Comparison of ENCODE assay signal across 8 cellular contexts in the genomic region with DNA sequence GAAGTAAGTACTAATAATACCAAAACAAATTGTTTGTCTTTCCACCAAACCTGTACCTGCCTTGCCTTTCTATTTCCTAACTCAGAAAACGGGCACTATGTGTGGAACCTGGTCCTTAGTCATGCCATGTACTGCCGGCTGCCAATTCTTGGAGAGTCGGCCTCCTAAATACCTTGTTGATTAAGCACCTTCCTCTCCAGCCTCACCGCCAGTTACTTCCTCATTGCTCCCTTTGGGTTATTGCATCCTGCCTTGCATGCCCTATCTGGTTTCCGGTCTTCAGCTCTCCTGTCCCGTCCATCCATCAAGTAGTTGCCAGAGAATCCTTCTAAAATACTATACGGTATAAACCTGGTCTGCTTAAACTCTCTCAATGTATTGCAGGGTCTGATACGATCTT. TPM values are rescaled to one million over a fixed set of nuclear protein-coding genes. Genes with fewer than 3 reads are reported as not detected.
A peak's percentile ranks its signal among the peaks of the same experiment; 100 is the strongest.
DNase-seq lines count a peak whose midpoint lies in the region; ATAC-seq and TF ChIP-seq lines count a peak whose summit lies in the region.
"Not testable (repeated sequence)": the region's sequence is repeated elsewhere in the genome, so short reads cannot be mapped to it uniquely, and the experiment has no call there.
"Had no signal": no experiment of that assay in that cellular context is flagged by ENCODE, and none has a peak within 500 bp of the region (broad histone marks: within the 10 kb centered on the region; RNA-seq: fewer than 3 reads in every experiment).

No MANE protein-coding gene starts in this region.

- POLR2A ChIA-PET in HCT116 (lab: Charles Lee); SK-N-SH (lab: Yijun Ruan, JAX): not testable (repeated sequence)

- not testable (repeated sequence) for TF ChIP-seq RAD21 in HCT116 (IDR thresholded peaks at IDR 0.05; ENCODE audit: low read depth); SK-N-SH (IDR thresholded peaks at IDR 0.05; ENCODE audit: low read length)

- not testable (repeated sequence) for H3K36me3 ChIP-seq in HCT116 (ENCODE audit: control insufficient read depth in 1 of 2, insufficient read depth in 2 of 2, low read length in 2 of 2); HUES6 (ENCODE audit: control insufficient read depth, insufficient read depth, low read length); SK-N-SH (replicated peaks in 1 of 2; ENCODE audit: control insufficient read depth in 1 of 2, insufficient read depth in 2 of 2, low read length in 1 of 2)

- CTCF ChIA-PET in HCT116 (lab: Charles Lee); SK-N-SH (lab: Yijun Ruan, JAX): not testable (repeated sequence)
- CTCF ChIA-PET in activated naive CD4-positive, alpha-beta T cell treated with anti-CD3 and anti-CD28 coated beads, Interleukin-2, amount 10 ng/mL, durations not matched to agents 7 days and 5 days (lab: Charles Lee): interaction anchor here (1.0 to 1.1 kb wide), 2 partner anchors 120 to 135 kb away, joined by 3 read pairs; no protein-coding TSS in a partner anchor

- not testable (repeated sequence) for H3K36me3 Mint-ChIP-seq in activated naive CD4-positive, alpha-beta T cell treated with anti-CD3 and anti-CD28 coated beads, Interleukin-2, amount 10 ng/mL, durations not matched to agents 7 days and 5 days; nephron progenitor cell (ENCODE audit: low read depth)

- intact Hi-C loops in HCT116 (cut with micrococcal nuclease): not testable (repeated sequence)

- RAD21 ChIA-PET in HCT116 (lab: Charles Lee; ENCODE audit: low non-redundant PET in 1 of 2, low total read pairs in 2 of 2, uncharacterized antibody in 2 of 2, unreplicated experiment in 2 of 2): not testable (repeated sequence)

- not testable (repeated sequence) for H3K9me3 ChIP-seq in HCT116 (ENCODE audit: control insufficient read depth in 1 of 2, insufficient read depth in 1 of 2, low read depth in 1 of 2, low read length in 2 of 2); HUES6 (ENCODE audit: control insufficient read depth, insufficient read depth, low read depth, low read length); SK-N-SH

- not testable (repeated sequence) for H4K20me1 ChIP-seq in HCT116 (ENCODE audit: insufficient read depth); SK-N-SH (ENCODE audit: insufficient read depth)

- not testable (repeated sequence) for H3K4me3 ChIP-seq in HCT116 (replicated peaks in 1 of 2; ENCODE audit: low read depth in 1 of 2, low read length in 2 of 2); SK-N-SH (ENCODE audit: low read depth in 2 of 2, low read length in 1 of 2)
- H3K4me3 ChIP-seq in HUES6 (ENCODE audit: low read depth, low read length): peak overlapping the region; percentile 74

- peak overlapping the region; percentile 87 for H3K4me3 Mint-ChIP-seq in activated naive CD4-positive, alpha-beta T cell treated with anti-CD3 and anti-CD28 coated beads, Interleukin-2, amount 10 ng/mL, durations not matched to agents 7 days and 5 days
- peak overlapping the region; percentile 92 for H3K4me3 Mint-ChIP-seq in nephron progenitor cell

- WGBS in SK-N-SH (ENCODE audit: low lambda C conversion rate): 21% methylated on average over 8 of the region's 8 CpGs

- H3K9ac ChIP-seq in HCT116 (ENCODE audit: low read length); HUES6 (ENCODE audit: low read length); SK-N-SH: not testable (repeated sequence)

- H3K27me3 Mint-ChIP-seq in activated naive CD4-positive, alpha-beta T cell treated with anti-CD3 and anti-CD28 coated beads, Interleukin-2, amount 10 ng/mL, durations not matched to agents 7 days and 5 days: peaks cover 21% of the 10 kb centered on the region
- H3K27me3 Mint-ChIP-seq in nephron progenitor cell (ENCODE audit: low read depth, poor library complexity): peaks cover 53% of the 10 kb centered on the region

- not testable (repeated sequence) for H3K9me2 ChIP-seq in HCT116 (ENCODE audit: insufficient read depth); SK-N-SH

- not testable (repeated sequence) for TF ChIP-seq CTCF in HCT116 (IDR thresholded peaks at IDR 0.05 in 2 of 3, conservative IDR thresholded peaks at IDR 0.05 in 1 of 3; ENCODE audit: borderline replicate concordance in 1 of 3, insufficient read depth in 1 of 3, low read depth in 2 of 3, low read length in 2 of 3); SK-N-SH (IDR thresholded peaks at IDR 0.05); foreskin keratinocyte (conservative IDR thresholded peaks at IDR 0.05); nephron progenitor cell (IDR thresholded peaks at IDR 0.05)

- H3K27me3 ChIP-seq in HCT116 (ENCODE audit: insufficient read depth, low read length); SK-N-SH (ENCODE audit: insufficient read depth); foreskin keratinocyte: not testable (repeated sequence)
- H3K27me3 ChIP-seq in HUES6 (ENCODE audit: control insufficient read depth, insufficient read depth, low read length): peaks cover 22% of the 10 kb centered on the region

- peaks cover 47% of the 10 kb centered on the region for H3K4me1 Mint-ChIP-seq in activated naive CD4-positive, alpha-beta T cell treated with anti-CD3 and anti-CD28 coated beads, Interleukin-2, amount 10 ng/mL, durations not matched to agents 7 days and 5 days
- peaks cover 24% of the 10 kb centered on the region for H3K4me1 Mint-ChIP-seq in nephron progenitor cell

- H3K79me2 ChIP-seq in HCT116 (ENCODE audit: insufficient read depth, low read length); SK-N-SH (ENCODE audit: insufficient read depth): not testable (repeated sequence)

- not testable (repeated sequence) for TF ChIP-seq EP300 in SK-N-SH (IDR thresholded peaks at IDR 0.05; ENCODE audit: borderline replicate concordance in 1 of 2, low read depth in 1 of 2, low read length in 1 of 2)

- not testable (repeated sequence) for DNase-seq in HCT116 (ENCODE audit: low read depth, low spot score); SK-N-SH; activated naive CD4-positive, alpha-beta T cell treated with anti-CD3 and anti-CD28 coated beads, Interleukin-2, amount 10 ng/mL, durations not matched to agents 7 days and 5 days; nephron progenitor cell
- peak; percentile 21 to 67 for DNase-seq in foreskin keratinocyte

- peak; percentile 32 for ATAC-seq in GM18517 (IDR thresholded peaks at IDR 0.05; ENCODE audit: unreplicated experiment)
- ATAC-seq in HCT116: peak; percentile 48
- peak; percentile 58 for ATAC-seq in foreskin keratinocyte

- not testable (repeated sequence) for BruUV-seq in HCT116 (replicated peaks; lab: Mats Ljungman, UMichigan)

- H3K4me2 ChIP-seq in HCT116 (ENCODE audit: low read length) (peak overlapping the region; percentile 63), SK-N-SH (peak overlapping the region; percentile 81; the same call in 1 of the 2 replicates)

- H3K9me3 Mint-ChIP-seq in activated naive CD4-positive, alpha-beta T cell treated with anti-CD3 and anti-CD28 coated beads, Interleukin-2, amount 10 ng/mL, durations not matched to agents 7 days and 5 days: not testable (repeated sequence)
- H3K9me3 Mint-ChIP-seq in nephron progenitor cell: peaks cover 20% of the 10 kb centered on the region

- H3K27ac Mint-ChIP-seq in activated naive CD4-positive, alpha-beta T cell treated with anti-CD3 and anti-CD28 coated beads, Interleukin-2, amount 10 ng/mL, durations not matched to agents 7 days and 5 days: peak overlapping the region; percentile 94
- not testable (repeated sequence) for H3K27ac Mint-ChIP-seq in nephron progenitor cell

- H2AFZ ChIP-seq in HCT116 (ENCODE audit: low read depth, low read length, poor library complexity, severe bottlenecking): peak overlapping the region; percentile 54
- not testable (repeated sequence) for H2AFZ ChIP-seq in SK-N-SH (ENCODE audit: low read depth)

- H3F3A ChIP-seq in SK-N-SH (replicated peaks; ENCODE audit: insufficient read depth): not testable (repeated sequence)

- not testable (repeated sequence) for H3K4me1 ChIP-seq in HCT116 (ENCODE audit: control insufficient read depth in 1 of 2, insufficient read depth in 2 of 2, low read length in 2 of 2); HUES6 (ENCODE audit: control insufficient read depth, insufficient read depth, low read length); SK-N-SH (ENCODE audit: control insufficient read depth in 1 of 2, insufficient read depth in 2 of 2, low read depth in 1 of 2, low read length in 1 of 2); foreskin keratinocyte

- TF ChIP-seq POLR2A in HCT116 (IDR thresholded peaks at IDR 0.05; ENCODE audit: borderline replicate concordance, extremely low read depth, insufficient read depth, insufficient read length): not testable (repeated sequence)

- H3K27ac ChIP-seq in HCT116 (ENCODE audit: low read depth, low read length); HUES6 (ENCODE audit: low read depth, low read length); SK-N-SH (ENCODE audit: low read depth in 2 of 2, low read length in 1 of 2); foreskin keratinocyte: not testable (repeated sequence)

RNA-seq across cellular contexts. Expression of a gene that starts 8.9 kb away (rescaled TPM):
- not detected for total RNA-seq in HCT116 (2021; ENCODE audit: unreplicated experiment)
- polyA plus RNA-seq in HCT116 (2012): not detected in 2 replicates
- polyA plus RNA-seq in SK-N-SH (2012; rRNA removed): not detected in 2 replicates
- not detected in 2 replicates for polyA plus RNA-seq in SK-N-SH (2012; cell fraction: cytosol; rRNA removed)
- not detected in 2 replicates for polyA plus RNA-seq in SK-N-SH (2012; cell fraction: nucleus; rRNA removed)
- not detected in 2 replicates for total RNA-seq in foreskin keratinocyte
- not detected in 2 replicates for polyA plus RNA-seq in foreskin keratinocyte
- total RNA-seq: pulmonary artery endothelial cell had no signal

RNA-seq across cellular contexts. Expression of a gene that starts 40.9 kb away (rescaled TPM):
- total RNA-seq in HCT116 (2021; ENCODE audit: unreplicated experiment) (not detected), foreskin keratinocyte (not detected in 2 replicates)
- not detected in 2 replicates for polyA plus RNA-seq in HCT116 (2012)
- polyA plus RNA-seq in SK-N-SH (2012; rRNA removed) (0.05 TPM in 1 of 2 replicates, not detected in the other), foreskin keratinocyte (not detected in 2 replicates)
- polyA plus RNA-seq in SK-N-SH (2012; cell fraction: cytosol; rRNA removed): 0.01 and 0.03 TPM in 2 replicates
- 0.14 and 0.19 TPM in 2 replicates for polyA plus RNA-seq in SK-N-SH (2012; cell fraction: nucleus; rRNA removed)
- total RNA-seq: pulmonary artery endothelial cell had no signal
